23 cellular contexts compared by ENCODE assay signal in genomic region chr4:100555791-100556190, GRCh38. TPM values are rescaled to one million over a fixed set of nuclear protein-coding genes. Genes with fewer than 3 reads are reported as not detected.
"Had no signal": no experiment of that assay in that cellular context is flagged by ENCODE, and none has a peak within 500 bp of the region (broad histone marks: within the 10 kb centered on the region; RNA-seq: fewer than 3 reads in every experiment).

No MANE protein-coding gene starts in this region.

- H3K9me3 ChIP-seq: gastrocnemius medialis, mucosa of descending colon, ovary, upper lobe of right lung had no signal

- H3K4me1 ChIP-seq: spleen, upper lobe of right lung had no signal

- H3K36me3 ChIP-seq: brain microvascular endothelial cell, gastrocnemius medialis, heart left ventricle, ovary, spleen, upper lobe of right lung had no signal

- H3K27me3 ChIP-seq: brain microvascular endothelial cell, gastrocnemius medialis, heart left ventricle, ovary, spleen, upper lobe of right lung had no signal

- DNase-seq: activated CD4-positive, alpha-beta T cell treated with anti-CD3 and anti-CD28 coated beads, Interleukin-2, amount 50 U/mL, for 1 hour; activated CD8-positive, alpha-beta memory T cell treated with anti-CD3 and anti-CD28 coated beads, Interleukin-2, amount 50 U/mL, for 4 hours; activated naive CD4-positive, alpha-beta T cell treated with anti-CD3 and anti-CD28 coated beads for 36 hours; activated T-cell treated with anti-CD3 and anti-CD28 coated beads, Interleukin-2, amount 50 U/mL, for 4 hours; anterior cingulate cortex; brain microvascular endothelial cell; cortex of kidney; effector CD8-positive, alpha-beta T cell; gastrocnemius medialis; heart left ventricle; kidney glomerular epithelial cell; left ventricle myocardium superior; mucosa of descending colon; naive thymus-derived CD4-positive, alpha-beta T cell; ovary; spleen; stimulated activated naive B cell treated with anti-CD40 and anti-IgM and Interleukin-4, amounts not matched to agents 10 μg/mL and 1 μg/mL and 100 μg/mL, for 72 hours; T-helper 1 cell; T-helper 9 cell; upper lobe of right lung had no signal

- H3K4me3 ChIP-seq: gastrocnemius medialis, heart left ventricle, mucosa of descending colon, ovary, SK-N-MC, spleen, upper lobe of right lung had no signal

- H3K27ac ChIP-seq: brain microvascular endothelial cell, gastrocnemius medialis, heart left ventricle, ovary, SK-N-MC, spleen, upper lobe of right lung had no signal

- ATAC-seq: activated T-cell treated with anti-CD3 and anti-CD28 coated beads, Interleukin-2, amount 50 U/mL, for 4 hours; gastrocnemius medialis; heart left ventricle; left ventricle myocardium superior; mucosa of descending colon; naive thymus-derived CD4-positive, alpha-beta T cell; sciatic nerve; stimulated activated naive B cell treated with anti-CD40 and anti-IgM and Interleukin-4, amounts not matched to agents 10 μg/mL and 1 μg/mL and 100 μg/mL, for 72 hours; upper lobe of right lung had no signal

RNA-seq across cellular contexts. Expression of gene EMCN, which starts 38.0 kb away (rescaled TPM):
- total RNA-seq: activated naive CD4-positive, alpha-beta T cell treated with anti-CD3 and anti-CD28 coated beads for 36 hours; activated T-cell treated with anti-CD3 and anti-CD28 coated beads, Interleukin-2, amount 50 U/mL, for 4 hours; fibroblast of lung; naive thymus-derived CD4-positive, alpha-beta T cell had no signal
- polyA plus RNA-seq: fibroblast of lung; naive thymus-derived CD4-positive, alpha-beta T cell had no signal
